In genomic region chr16:56992431-56992830, GRCh38 we compare ENCODE assay signal across 2 cellular contexts. TPM values are rescaled to one million over a fixed set of nuclear protein-coding genes. Genes with fewer than 3 reads are reported as not detected.
"Had no signal": no experiment of that assay in that cellular context is flagged by ENCODE, and none has a peak within 500 bp of the region (broad histone marks: within the 10 kb centered on the region; RNA-seq: fewer than 3 reads in every experiment).

No MANE protein-coding gene starts in this region.

RNA-seq across cellular contexts. Expression of gene CETP, which starts 30.7 kb away (rescaled TPM):
- total RNA-seq: epithelial cell of proximal tubule; T-helper 2 cell treated with Interferon-gamma antibody and Interleukin-4, amounts not matched to agents 100 ng/mL and 5 ng/mL, for 36 hours had no signal
